18 cellular contexts compared by ENCODE assay signal in the genomic region with DNA sequence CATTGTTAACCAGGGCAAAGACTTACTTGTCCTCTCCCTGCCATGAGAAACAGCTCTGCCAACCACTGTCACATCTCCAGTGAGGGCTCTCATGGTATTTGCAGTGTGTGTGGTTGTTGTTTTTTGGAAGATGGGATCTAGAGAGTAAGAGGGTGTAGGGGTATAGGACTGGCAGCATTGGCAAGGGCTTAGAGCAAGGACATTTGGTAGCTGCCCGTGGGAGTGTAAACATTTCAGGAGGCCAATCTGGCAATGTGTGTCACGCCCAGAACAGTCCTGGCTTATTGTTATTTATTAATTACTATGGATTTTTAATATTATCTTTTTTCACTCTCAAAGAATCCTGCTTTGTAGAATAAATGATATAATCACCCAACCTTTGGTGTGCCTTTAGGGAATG.
DNase-seq lines count a peak whose midpoint lies in the region; ATAC-seq, FAIRE-seq and TF ChIP-seq lines count a peak whose summit lies in the region.
"Had no signal": no experiment of that assay in that cellular context is flagged by ENCODE, and none has a peak within 500 bp of the region (broad histone marks: within the 10 kb centered on the region; RNA-seq: fewer than 3 reads in every experiment).

No MANE protein-coding gene starts in this region.

- intact Hi-C loops in natural killer cell (cut with micrococcal nuclease) = loop anchor here (10.0 kb wide), 1 partner anchor 221 kb away; the partner anchor contains the start of gene B3GNT2

- no peak for TF ChIP-seq CTCF in natural killer cell (IDR thresholded peaks at IDR 0.05)

- H3K27ac ChIP-seq in angular gyrus (ENCODE audit: low read depth, low read length) = peak overlapping the region; percentile 87
- H3K27ac ChIP-seq: C4-2B, coronary artery, thoracic aorta had no signal

- peaks cover 24 to 25% of the 10 kb centered on the region in 2 donors for H3K4me1 Mint-ChIP-seq in natural killer cell

- peak overlapping the region; percentile 60 for H3K4me3 Mint-ChIP-seq in natural killer cell

- DNase-seq in natural killer cell (no peak), H54 (ENCODE audit: insufficient read length, low spot score) (no peak), Kasumi-1 (lab: John Stamatoyannopoulos, UW) (no peak), NCI-H1417 (lab: John Stamatoyannopoulos, UW) (no peak)
- DNase-seq: activated effector memory CD4-positive, alpha-beta T cell treated with anti-CD3 and anti-CD28 coated beads, Interleukin-2, amount 50 U/mL, for 16 hours; DMS79 treated with DMSO at 0.1 percent for 48 hours; heart right ventricle; kidney; NCI-H2107; NCI-H774; stimulated activated CD4-positive, alpha-beta T cell treated with anti-CD3 and anti-CD28 coated beads, Interleukin-2, amount 100 ng/mL, for 24 hours had no signal

- no peak for FAIRE-seq in H54 (lab: Jason Lieb, UNC)

- no peaks in the 10 kb centered on the region for H3K27me3 Mint-ChIP-seq in natural killer cell (ENCODE audit: low read depth in 2 of 2)

- peaks cover 0 to 3% of the 10 kb centered on the region in 2 donors for H3K9me3 Mint-ChIP-seq in natural killer cell

- H3K36me3 Mint-ChIP-seq in natural killer cell = no peaks in the 10 kb centered on the region

- ATAC-seq in GM18868 (IDR thresholded peaks at IDR 0.05; ENCODE audit: unreplicated experiment) (peak; percentile 12), GM21723 (IDR thresholded peaks at IDR 0.05; ENCODE audit: unreplicated experiment) (peak; percentile 9), natural killer cell (peak in 1 of 3 donors; percentile 11), HG02938 (IDR thresholded peaks at IDR 0.05; ENCODE audit: unreplicated experiment) (no peak)
- ATAC-seq: heart right ventricle had no signal

- peak overlapping the region; percentile 85 to 86 for H3K27ac Mint-ChIP-seq in natural killer cell

- no peak for TF ChIP-seq POLR2A in H54 (IDR thresholded peaks at IDR 0.05; ENCODE audit: low read depth, low read length)
